ENCODE assay signal across 8 cellular contexts in the genomic region with DNA sequence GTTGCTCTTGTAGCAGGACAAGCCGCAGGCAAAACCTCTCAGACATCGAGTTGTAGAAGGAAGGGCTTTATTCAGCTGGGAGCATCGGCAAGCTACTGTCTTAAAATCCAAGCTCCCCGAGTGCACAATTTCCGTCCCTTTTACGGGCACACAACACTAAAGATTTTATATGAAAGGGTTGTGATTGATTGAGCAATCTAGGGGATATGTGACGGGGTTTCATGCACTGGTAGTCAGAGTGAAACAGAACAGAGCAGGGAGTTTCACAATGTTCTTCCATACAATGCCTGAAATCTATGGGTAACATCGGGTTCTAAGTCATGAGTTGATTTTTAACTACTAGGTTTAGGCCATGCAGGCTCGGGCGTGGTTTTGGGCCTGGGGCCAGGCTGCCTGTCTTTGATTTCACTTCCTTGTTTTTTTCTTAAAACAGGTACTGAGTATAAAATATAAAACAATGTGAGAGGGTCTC. TPM values are rescaled to one million over a fixed set of nuclear protein-coding genes. Genes with fewer than 3 reads are reported as not detected.
DNase-seq lines count a peak whose midpoint lies in the region; ATAC-seq and TF ChIP-seq lines count a peak whose summit lies in the region.
"Not testable (repeated sequence)": the region's sequence is repeated elsewhere in the genome, so short reads cannot be mapped to it uniquely, and the experiment has no call there.

No MANE protein-coding gene starts in this region.

- H3K27ac ChIP-seq in esophagus squamous epithelium = peak overlapping the region; percentile 58 to 75 (median 60)

- not testable (repeated sequence) for TF ChIP-seq CTCF in esophagus squamous epithelium (IDR thresholded peaks at IDR 0.05); lower leg skin (IDR thresholded peaks at IDR 0.05)

- peaks cover 26% of the 10 kb centered on the region for H3K36me3 Mint-ChIP-seq in T-helper 2 cell treated with Interferon-gamma antibody and Interleukin-4, amounts not matched to agents 5 μg/mL and 100 μg/mL, for 36 hours (ENCODE audit: low read depth)
- H3K36me3 Mint-ChIP-seq in activated naive CD4-positive, alpha-beta T cell treated with anti-CD3 and anti-CD28 coated beads, Interleukin-2, amount 50 U/mL, for 72 hours = peaks cover 4 to 29% of the 10 kb centered on the region in 2 donors

- not testable (repeated sequence) for TF ChIP-seq POLR2A in esophagus squamous epithelium (IDR thresholded peaks at IDR 0.05); lower leg skin (IDR thresholded peaks at IDR 0.05)

- DNase-seq in GDM1 (lab: John Stamatoyannopoulos, UW) = peak; percentile 14
- peak; percentile 84 for DNase-seq in MV-4-11 (lab: John Stamatoyannopoulos, UW)
- DNase-seq in T-helper 2 cell treated with Interferon-gamma antibody and Interleukin-4, amounts not matched to agents 5 μg/mL and 100 μg/mL, for 36 hours (ENCODE audit: low spot score) = peak; percentile 51
- peak in 1 of 2 donors; percentile 55 for DNase-seq in activated naive CD4-positive, alpha-beta T cell treated with anti-CD3 and anti-CD28 coated beads, Interleukin-2, amount 50 U/mL, for 72 hours (ENCODE audit: low spot score in 2 of 2)
- not testable (repeated sequence) for DNase-seq in esophagus squamous epithelium (lab: John Stamatoyannopoulos, UW)
- DNase-seq in lower leg skin (ENCODE audit: low spot score in 2 of 2) = peak; percentile 51 to 90
- peak; percentile 92 for DNase-seq in renal cortical epithelial cell (ENCODE audit: low read depth)
- DNase-seq in ureter (ENCODE audit: low spot score) = peak; percentile 79

- peak; percentile 15 to 31 for ATAC-seq in activated naive CD4-positive, alpha-beta T cell treated with anti-CD3 and anti-CD28 coated beads, Interleukin-2, amount 50 U/mL, for 72 hours

- peak overlapping the region; percentile 14 for H3K4me3 Mint-ChIP-seq in T-helper 2 cell treated with Interferon-gamma antibody and Interleukin-4, amounts not matched to agents 5 μg/mL and 100 μg/mL, for 36 hours

- peak overlapping the region; percentile 64 for H3K27ac Mint-ChIP-seq in T-helper 2 cell treated with Interferon-gamma antibody and Interleukin-4, amounts not matched to agents 5 μg/mL and 100 μg/mL, for 36 hours
- H3K27ac Mint-ChIP-seq in activated naive CD4-positive, alpha-beta T cell treated with anti-CD3 and anti-CD28 coated beads, Interleukin-2, amount 50 U/mL, for 72 hours = peak overlapping the region; percentile 84 to 86

- not testable (repeated sequence) for H3K27me3 Mint-ChIP-seq in T-helper 2 cell treated with Interferon-gamma antibody and Interleukin-4, amounts not matched to agents 5 μg/mL and 100 μg/mL, for 36 hours (ENCODE audit: low read depth)

- not testable (repeated sequence) for H3K4me3 ChIP-seq in esophagus squamous epithelium; lower leg skin (ENCODE audit: low read depth, poor library complexity, severe bottlenecking)

- H3K27me3 ChIP-seq in esophagus squamous epithelium = not testable (repeated sequence)

- intact Hi-C loops in esophagus squamous epithelium (cut with DNase I); lower leg skin (cut with DNase I; ENCODE audit: low total_unique reads): not testable (repeated sequence)

- not testable (repeated sequence) for H3K36me3 ChIP-seq in esophagus squamous epithelium

- peaks cover 52% of the 10 kb centered on the region for H3K4me1 Mint-ChIP-seq in T-helper 2 cell treated with Interferon-gamma antibody and Interleukin-4, amounts not matched to agents 5 μg/mL and 100 μg/mL, for 36 hours (ENCODE audit: low read depth)

- H3K9me3 Mint-ChIP-seq in T-helper 2 cell treated with Interferon-gamma antibody and Interleukin-4, amounts not matched to agents 5 μg/mL and 100 μg/mL, for 36 hours; activated naive CD4-positive, alpha-beta T cell treated with anti-CD3 and anti-CD28 coated beads, Interleukin-2, amount 50 U/mL, for 72 hours: not testable (repeated sequence)

- WGBS in esophagus squamous epithelium, 2 donors = 32 to 45% methylated on average over 7 to 8 of the region's 10 CpGs
- 69 to 74% methylated on average over 10 of the region's 10 CpGs for WGBS in lower leg skin, 2 donors

- peaks cover 0 to 60% (median 3%) of the 10 kb centered on the region in 3 donors for H3K4me1 ChIP-seq in esophagus squamous epithelium

- not testable (repeated sequence) for H3K9me3 ChIP-seq in esophagus squamous epithelium

RNA-seq across cellular contexts. Expression of a gene that starts 22.0 kb away (rescaled TPM):
- total RNA-seq in activated naive CD4-positive, alpha-beta T cell treated with anti-CD3 and anti-CD28 coated beads, Interleukin-2, amount 50 U/mL, for 72 hours = 10 to 100 TPM in 1 of 2 donors, 1 to 10 TPM in 1; 5.4 to 15.7 TPM
- total RNA-seq in esophagus squamous epithelium = 10 to 100 TPM in 2 of 4 donors, 1 to 10 TPM in 2; 2.9 to 15.0 (median 9.0) TPM
- 1 to 10 TPM; 1.6 to 8.4 (median 4.1) TPM for total RNA-seq in lower leg skin
- total RNA-seq in renal cortical epithelial cell = 8.2 and 23.7 TPM in 2 replicates
- 10.9 TPM for total RNA-seq in ureter

RNA-seq across cellular contexts. Expression of a gene that starts 53.3 kb away (rescaled TPM):
- total RNA-seq in activated naive CD4-positive, alpha-beta T cell treated with anti-CD3 and anti-CD28 coated beads, Interleukin-2, amount 50 U/mL, for 72 hours = 10 to 100 TPM; 12.7 to 18.7 TPM
- total RNA-seq in esophagus squamous epithelium (10 to 100 TPM in 1 of 4 donors, 1 to 10 TPM in 3; 1.1 to 10.2 (median 5.8) TPM), lower leg skin (1 to 10 TPM in 1 of 4 donors, under 1 TPM in 2, not detected in 1; 0.79 to 4.8 (median 0.91) TPM), renal cortical epithelial cell (14.8 and 27.7 TPM in 2 replicates), ureter (4.1 TPM)
